ENCODE assay signal across 30 cellular contexts in the genomic region with DNA sequence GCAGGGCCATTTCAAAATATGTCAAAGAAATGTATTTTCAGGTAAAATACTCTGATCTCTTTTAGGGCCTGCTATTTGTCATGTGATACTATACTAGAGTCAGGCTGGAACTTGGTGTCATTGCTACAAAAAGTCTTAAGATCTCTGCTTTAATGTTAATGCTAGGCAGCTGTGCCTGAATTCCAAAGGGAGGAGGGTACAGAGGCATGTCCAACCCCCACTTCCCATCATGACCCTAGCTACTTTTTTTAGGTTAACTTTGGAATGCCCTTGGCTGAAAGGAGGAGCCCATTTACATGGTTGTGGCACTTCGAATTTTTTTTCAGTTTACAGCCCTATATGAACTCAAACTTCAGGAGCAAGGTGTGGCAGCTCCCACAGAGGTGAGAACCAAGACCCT.
"Had no signal": no experiment of that assay in that cellular context is flagged by ENCODE, and none has a peak within 500 bp of the region (broad histone marks: within the 10 kb centered on the region; RNA-seq: fewer than 3 reads in every experiment).

No MANE protein-coding gene starts in this region.

- H3K4me3 ChIP-seq: breast epithelium, MG63, SK-N-MC had no signal

- DNase-seq: activated CD4-positive, alpha-beta T cell treated with anti-CD3 and anti-CD28 coated beads for 4 hours; activated CD8-positive, alpha-beta memory T cell treated with anti-CD3 and anti-CD28 coated beads, Interleukin-2, amount 50 U/mL, for 4 hours; activated CD8-positive, alpha-beta T cell treated with anti-CD3 and anti-CD28 coated beads for 36 hours; activated naive CD4-positive, alpha-beta T cell; activated T-cell treated with anti-CD3 and anti-CD28 coated beads, Interleukin-2, amount 50 U/mL, for 72 hours; IMR-90; KG1; MG63; MV-4-11; NCI-H1092 treated with DMSO at 0.1 percent for 48 hours; NCI-H1417 treated with DMSO at 0.1 percent for 48 hours; NCI-H1694; NCI-H2029; NCI-H2107; NCI-H2171 treated with DMSO at 0.1 percent for 48 hours; NCI-H345; NCI-H510A; NCI-H526 treated with DMSO at 0.1 percent for 48 hours; NCI-H82; OCI-M1; RPMI8226; T-helper 1 cell; WERI-Rb-1 had no signal

- H3K27me3 ChIP-seq: MG63 had no signal

- H3K9me3 Mint-ChIP-seq: activated CD8-positive, alpha-beta T cell treated with anti-CD3 and anti-CD28 coated beads for 36 hours; activated naive CD4-positive, alpha-beta T cell treated with anti-CD3 and anti-CD28 coated beads, Interleukin-2, amount 50 U/mL, for 24 hours; activated T-cell treated with anti-CD3 and anti-CD28 coated beads, Interleukin-2, amount 50 U/mL, for 72 hours; activated T-helper 2 cell treated with anti-CD3 and anti-CD28 coated beads, Interferon-gamma antibody, Interleukin-2, Interleukin-4, amounts not matched to agents 10 μg/mL and 5 μg/mL and 100 μg/mL, durations not matched to agents 14 hours and 24 hours and 36 hours had no signal

- H3K4me1 Mint-ChIP-seq: activated naive CD4-positive, alpha-beta T cell treated with anti-CD3 and anti-CD28 coated beads, Interleukin-2, amount 50 U/mL, for 24 hours had no signal

- H3K27me3 Mint-ChIP-seq: activated CD8-positive, alpha-beta T cell treated with anti-CD3 and anti-CD28 coated beads for 36 hours; activated naive CD4-positive, alpha-beta T cell treated with anti-CD3 and anti-CD28 coated beads, Interleukin-2, amount 50 U/mL, for 24 hours had no signal

- H3K36me3 ChIP-seq: breast epithelium, MG63, WERI-Rb-1 had no signal

- H3K4me1 ChIP-seq: breast epithelium had no signal

- H3K36me3 Mint-ChIP-seq: activated naive CD4-positive, alpha-beta T cell treated with anti-CD3 and anti-CD28 coated beads, Interleukin-2, amount 50 U/mL, for 24 hours had no signal

- H3K27ac ChIP-seq: SK-N-MC, WERI-Rb-1 had no signal

- H3K4me3 Mint-ChIP-seq: activated CD8-positive, alpha-beta T cell treated with anti-CD3 and anti-CD28 coated beads for 36 hours; activated naive CD4-positive, alpha-beta T cell treated with anti-CD3 and anti-CD28 coated beads, Interleukin-2, amount 50 U/mL, for 24 hours; activated T-cell treated with anti-CD3 and anti-CD28 coated beads, Interleukin-2, amount 50 U/mL, for 72 hours had no signal

- H3K9me3 ChIP-seq: breast epithelium, MG63 had no signal

- ATAC-seq: activated CD4-positive, CD25-positive, alpha-beta regulatory T cell treated with anti-CD3 and anti-CD28 coated beads, Interleukin-2, amount 50 U/mL, for 24 hours; activated CD8-positive, alpha-beta T cell treated with anti-CD3 and anti-CD28 coated beads for 36 hours; activated T-cell treated with anti-CD3 and anti-CD28 coated beads, Interleukin-2, amount 50 U/mL, for 72 hours; Panc1; Right ventricle myocardium inferior had no signal

- H3K27ac Mint-ChIP-seq: activated CD8-positive, alpha-beta T cell treated with anti-CD3 and anti-CD28 coated beads for 36 hours; activated naive CD4-positive, alpha-beta T cell treated with anti-CD3 and anti-CD28 coated beads, Interleukin-2, amount 50 U/mL, for 24 hours; activated T-cell treated with anti-CD3 and anti-CD28 coated beads, Interleukin-2, amount 50 U/mL, for 72 hours; activated T-helper 2 cell treated with anti-CD3 and anti-CD28 coated beads, Interferon-gamma antibody, Interleukin-2, Interleukin-4, amounts not matched to agents 10 μg/mL and 5 μg/mL and 100 μg/mL, durations not matched to agents 14 hours and 24 hours and 36 hours had no signal
